ENCODE assay signal across 1 cellular context in genomic region chr3:9902372-9903237, GRCh38.
TF ChIP-seq lines count a peak whose summit lies in the region.

Gene IL17RE (plus strand): TSS chr3:9902848. CDS start chr3:9902933, 85 bp downstream.

TF ChIP-seq in HepG2, 621 proteins besides CTCF, POLR2A, EP300 and RAD21 (continued from another document):
- TF ChIP-seq HINFP (CRISPR knock-in tag; IDR thresholded peaks at IDR 0.05; ENCODE audit: low read depth) (0 out of 2 replicates have a peak, but pooled peaks have one; percentile 22), E2F5 (CRISPR knock-in tag; conservative IDR thresholded peaks at IDR 0.05) (no peak), HOXA3 (CRISPR knock-in tag; IDR thresholded peaks at IDR 0.05) (peak; percentile 36; the same call in 1 of the 2 replicates), SOX6 (IDR thresholded peaks at IDR 0.05) (no peak), SOX6 (CRISPR knock-in tag; IDR thresholded peaks at IDR 0.05) (peak; percentile 58), SMC3 (IDR thresholded peaks at IDR 0.05; ENCODE audit: low read length) (no peak), KDM5B (CRISPR knock-in tag; IDR thresholded peaks at IDR 0.05; ENCODE audit: borderline replicate concordance) (peak; percentile 84), ZNF138 (CRISPR knock-in tag; IDR thresholded peaks at IDR 0.05; ENCODE audit: low read depth) (0 out of 2 replicates have a peak, but pooled peaks have one; percentile 12), NCOR1 (IDR thresholded peaks at IDR 0.05; ENCODE audit: borderline replicate concordance, low read length) (no peak), ZSCAN31 (CRISPR knock-in tag; IDR thresholded peaks at IDR 0.05; ENCODE audit: low read depth) (peak; percentile 18; the same call in 1 of the 2 replicates), ZNF782 (CRISPR knock-in tag; IDR thresholded peaks at IDR 0.05; ENCODE audit: borderline replicate concordance) (peak; percentile 63; the same call in 1 of the 2 replicates), DMTF1 (CRISPR knock-in tag; IDR thresholded peaks at IDR 0.05) (no peak), BCL3 (CRISPR knock-in tag; IDR thresholded peaks at IDR 0.05) (peak; percentile 11; the same call in 1 of the 2 replicates), CAMTA2 (CRISPR knock-in tag; IDR thresholded peaks at IDR 0.05; ENCODE audit: borderline replicate concordance) (0 out of 2 replicates have a peak, but pooled peaks have one; percentile 31), ZNF30 (CRISPR knock-in tag; IDR thresholded peaks at IDR 0.05) (0 out of 2 replicates have a peak, but pooled peaks have one; percentile 21), DZIP1 (CRISPR knock-in tag; IDR thresholded peaks at IDR 0.05) (0 out of 2 replicates have a peak, but pooled peaks have one; percentile 31), ARID4A (CRISPR knock-in tag; IDR thresholded peaks at IDR 0.05; ENCODE audit: borderline replicate concordance) (peak; percentile 74), ZFX (CRISPR knock-in tag; IDR thresholded peaks at IDR 0.05; ENCODE audit: low read depth) (peak; percentile 88), ZNF891 (CRISPR knock-in tag; IDR thresholded peaks at IDR 0.05) (no peak), ZSCAN21 (CRISPR knock-in tag; IDR thresholded peaks at IDR 0.05; ENCODE audit: borderline replicate concordance) (peak; percentile 34; the same call in 1 of the 2 replicates), ZNF12 (CRISPR knock-in tag; IDR thresholded peaks at IDR 0.05) (peak; percentile 65; the same call in 1 of the 2 replicates), YEATS4 (CRISPR knock-in tag; IDR thresholded peaks at IDR 0.05; ENCODE audit: borderline replicate concordance) (peak; percentile 25; the same call in 1 of the 2 replicates), SMAD1 (CRISPR knock-in tag; IDR thresholded peaks at IDR 0.05; ENCODE audit: borderline replicate concordance, low read depth) (peak; percentile 72; the same call in 1 of the 2 replicates), MIER2 (CRISPR knock-in tag; IDR thresholded peaks at IDR 0.05) (0 out of 2 replicates have a peak, but pooled peaks have one; percentile 38), DRAP1 (CRISPR knock-in tag; IDR thresholded peaks at IDR 0.05) (peak; percentile 62), ZFP91 (CRISPR knock-in tag; IDR thresholded peaks at IDR 0.05; ENCODE audit: borderline replicate concordance) (peak; percentile 60; the same call in 1 of the 2 replicates), FOSL2 (CRISPR knock-in tag; IDR thresholded peaks at IDR 0.05) (0 out of 2 replicates have a peak, but pooled peaks have one; percentile 14), ZNF430 (CRISPR knock-in tag; IDR thresholded peaks at IDR 0.05) (peak; percentile 72; the same call in 1 of the 2 replicates), ZNF790 (CRISPR knock-in tag; IDR thresholded peaks at IDR 0.05; ENCODE audit: borderline replicate concordance) (no peak), ZFY (CRISPR knock-in tag; IDR thresholded peaks at IDR 0.05) (peak; percentile 86)
